In the genomic region with DNA sequence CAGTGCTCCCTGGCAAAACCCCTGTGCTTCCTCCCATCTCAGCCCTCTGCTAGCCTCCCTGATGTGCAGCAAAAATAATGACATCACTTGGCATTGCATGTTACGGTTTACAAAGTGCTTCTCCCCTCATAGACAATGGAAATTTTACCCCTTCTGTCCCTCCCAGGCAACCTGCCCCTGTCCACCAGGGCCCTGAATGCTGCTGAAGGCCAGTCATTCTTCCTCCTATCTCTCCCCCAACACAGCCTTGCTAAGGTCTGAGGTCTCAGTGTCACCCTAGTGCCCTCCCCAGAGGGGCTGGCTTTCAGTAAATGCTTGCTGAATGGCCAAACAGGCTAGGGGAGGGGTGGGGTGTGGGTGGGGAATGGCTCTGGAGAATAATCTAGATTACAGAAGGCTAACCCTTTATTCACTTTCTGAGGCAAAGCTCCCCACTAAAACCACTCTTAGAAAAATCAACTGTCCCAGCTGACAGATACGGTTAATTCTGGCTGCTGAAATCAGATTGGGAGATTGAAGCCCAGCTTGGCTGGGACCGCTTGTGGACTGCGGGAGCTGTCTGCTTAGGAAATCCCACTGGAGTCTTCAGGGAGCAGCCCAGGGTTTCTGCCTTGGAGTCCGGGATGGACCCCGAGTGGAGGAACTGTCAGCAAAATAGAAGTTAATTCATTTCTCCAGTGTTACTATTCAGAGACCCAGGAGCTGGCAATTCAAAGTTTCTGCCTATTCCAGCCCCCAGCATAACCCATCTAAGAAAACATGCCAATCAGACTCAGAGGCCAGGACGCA, we compare ENCODE assay signal across 10 cellular contexts. TPM values are rescaled to one million over a fixed set of nuclear protein-coding genes. Genes with fewer than 3 reads are reported as not detected.
A peak's percentile ranks its signal among the peaks of the same experiment; 100 is the strongest.
DNase-seq lines count a peak whose midpoint lies in the region; ATAC-seq and TF ChIP-seq lines count a peak whose summit lies in the region.
"Had no signal": no experiment of that assay in that cellular context is flagged by ENCODE, and none has a peak within 500 bp of the region (broad histone marks: within the 10 kb centered on the region; RNA-seq: fewer than 3 reads in every experiment).

No MANE protein-coding gene starts in this region.

- no peak overlapping the region for H3K4me3 ChIP-seq in HEK293 (ENCODE audit: low read depth, low read length)
- H3K4me3 ChIP-seq in heart left ventricle: peak overlapping the region in 1 of 12 donors; percentile 20
- no peak overlapping the region for H3K4me3 ChIP-seq in sigmoid colon

- TF ChIP-seq CTCF in HEK293 (tag by site-specific recombination; IDR thresholded peaks at IDR 0.05) (no peak), WTC11 (IDR thresholded peaks at IDR 0.05) (no peak), heart left ventricle (IDR thresholded peaks at IDR 0.05) (no peak), sigmoid colon (IDR thresholded peaks at IDR 0.05) (no peak)

- no peak overlapping the region for H3K4me3 Mint-ChIP-seq in WTC11

- CTCF ChIA-PET in HEK293 (lab: Yijun Ruan, JAX): interaction anchor here (1.7 kb wide), 1 partner anchor 78 kb away, joined by 8 read pairs; no protein-coding TSS in a partner anchor
- CTCF ChIA-PET in WTC11 (lab: Charles Lee): interaction anchor here (0.7 to 0.9 kb wide), 2 partner anchors 234 to 261 kb away, joined by 3 read pairs; no protein-coding TSS in a partner anchor

- in situ Hi-C loops in KBM-7 (cut with MboI; ENCODE audit: low pct_unique_long_range_greater_than_20kb, low sequenced_read_pairs): no loop called here

- no peak overlapping the region for H3K27ac ChIP-seq in HEK293 (ENCODE audit: extremely low read depth, low read depth, low read length)
- peak overlapping the region in 9 of 12 donors; percentile 1 to 85 (median 49) for H3K27ac ChIP-seq in heart left ventricle
- H3K27ac ChIP-seq in sigmoid colon: no peak overlapping the region
- H3K27ac ChIP-seq: brain microvascular endothelial cell, parathyroid adenoma had no signal

- peaks cover 4% of the 10 kb centered on the region; the same call in 1 of the 2 replicates for H3K36me3 Mint-ChIP-seq in WTC11

- no peak for DNase-seq in WTC11 (ENCODE audit: low spot score)
- DNase-seq in heart left ventricle: peak in 2 of 5 donors; percentile 50 to 57
- peak; percentile 50 for DNase-seq in sigmoid colon
- no peak for DNase-seq in iPS-NIHi7 (ENCODE audit: extremely low spot score)
- no peak for DNase-seq in KBM-7
- DNase-seq in NCI-H510A (lab: John Stamatoyannopoulos, UW): no peak
- no peak for DNase-seq in COLO829 (ENCODE audit: low spot score)
- DNase-seq: brain microvascular endothelial cell had no signal

- POLR2A ChIA-PET in HEK293 (lab: Yijun Ruan, JAX): interaction anchor here (1.9 kb wide), 1 partner anchor 18 kb away, joined by 4 read pairs; no protein-coding TSS in a partner anchor
- POLR2A ChIA-PET in WTC11 (lab: Charles Lee): interaction anchor here (0.6 to 1.0 kb wide), 2 partner anchors 10 to 11 kb away, joined by 3 to 4 read pairs; no protein-coding TSS in a partner anchor

- no peaks in the 10 kb centered on the region for H3K9me3 Mint-ChIP-seq in WTC11

- no peak for ATAC-seq in WTC11
- peak; percentile 10 to 49 (median 24) for ATAC-seq in heart left ventricle

- no peaks in the 10 kb centered on the region for H3K9me3 ChIP-seq in HEK293 (ENCODE audit: control insufficient read depth, insufficient read depth, low read depth, low read length)
- H3K9me3 ChIP-seq in heart left ventricle: no peaks in the 10 kb centered on the region
- H3K9me3 ChIP-seq in sigmoid colon: no peaks in the 10 kb centered on the region

- intact Hi-C loops in heart left ventricle (cut with DNase I): loop anchor here in 1 of 10 donors (10.0 kb wide), 1 partner anchor 93 kb away; no protein-coding TSS in a partner anchor
- intact Hi-C loops in sigmoid colon (cut with DNase I): no loop called here

- no peak for TF ChIP-seq EP300 in sigmoid colon (IDR thresholded peaks at IDR 0.05)

- peaks cover 8% of the 10 kb centered on the region; the same call in 1 of the 2 replicates for H3K4me1 ChIP-seq in HEK293 (ENCODE audit: control insufficient read depth, insufficient read depth, low read length)
- peaks cover 29 to 96% (median 82%) of the 10 kb centered on the region in 12 donors for H3K4me1 ChIP-seq in heart left ventricle
- H3K4me1 ChIP-seq in sigmoid colon: peaks cover 0 to 58% (median 44%) of the 10 kb centered on the region in 4 donors

- H3K27me3 Mint-ChIP-seq in WTC11 (ENCODE audit: low read depth): no peaks in the 10 kb centered on the region

- TF ChIP-seq POLR2A in heart left ventricle (IDR thresholded peaks at IDR 0.05) (no peak), sigmoid colon (IDR thresholded peaks at IDR 0.05) (no peak)

- H3K4me1 Mint-ChIP-seq in WTC11: peaks cover 79% of the 10 kb centered on the region

- peak overlapping the region; percentile 56; the same call in 1 of the 2 replicates for H3K27ac Mint-ChIP-seq in WTC11

- WGBS in heart left ventricle, 4 donors: 13 to 25% (median 19%) methylated on average over 7 of the region's 7 CpGs
- 83 to 90% methylated on average over 7 of the region's 7 CpGs for WGBS in sigmoid colon, 2 donors

- H3K36me3 ChIP-seq in HEK293 (ENCODE audit: control insufficient read depth in 2 of 2, insufficient read depth in 1 of 2, low read length in 2 of 2) (no peaks in the 10 kb centered on the region; a peak in 1 of 3 replicates), heart left ventricle (peaks cover 0 to 8% (median 0%) of the 10 kb centered on the region in 9 donors), sigmoid colon (no peaks in the 10 kb centered on the region)
- H3K36me3 ChIP-seq: brain microvascular endothelial cell had no signal

- H3K27me3 ChIP-seq in heart left ventricle (no peaks in the 10 kb centered on the region), sigmoid colon (no peaks in the 10 kb centered on the region)
- H3K27me3 ChIP-seq: brain microvascular endothelial cell had no signal

TF ChIP-seq in HEK293, 187 proteins besides CTCF, POLR2A, EP300 and RAD21 (continues in another document):
- TF ChIP-seq IKZF3 (tag by site-specific recombination; IDR thresholded peaks at IDR 0.05): no peak
- TF ChIP-seq ZNF394 (tag by site-specific recombination; IDR thresholded peaks at IDR 0.05; ENCODE audit: borderline replicate concordance): no peak
- TF ChIP-seq, protein P1, sequence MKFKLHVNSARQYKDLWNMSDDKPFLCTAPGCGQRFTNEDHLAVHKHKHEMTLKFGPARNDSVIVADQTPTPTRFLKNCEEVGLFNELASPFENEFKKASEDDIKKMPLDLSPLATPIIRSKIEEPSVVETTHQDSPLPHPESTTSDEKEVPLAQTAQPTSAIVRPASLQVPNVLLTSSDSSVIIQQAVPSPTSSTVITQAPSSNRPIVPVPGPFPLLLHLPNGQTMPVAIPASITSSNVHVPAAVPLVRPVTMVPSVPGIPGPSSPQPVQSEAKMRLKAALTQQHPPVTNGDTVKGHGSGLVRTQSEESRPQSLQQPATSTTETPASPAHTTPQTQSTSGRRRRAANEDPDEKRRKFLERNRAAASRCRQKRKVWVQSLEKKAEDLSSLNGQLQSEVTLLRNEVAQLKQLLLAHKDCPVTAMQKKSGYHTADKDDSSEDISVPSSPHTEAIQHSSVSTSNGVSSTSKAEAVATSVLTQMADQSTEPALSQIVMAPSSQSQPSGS (tag by site-specific recombination; IDR thresholded peaks at IDR 0.05; ENCODE audit: low read depth): peak; percentile 90
- TF ChIP-seq ZNF629 (tag by site-specific recombination; IDR thresholded peaks at IDR 0.05): peak; percentile 55
- TF ChIP-seq ZNF274 (IDR thresholded peaks at IDR 0.05; ENCODE audit: low read length): no peak
- no peak for TF ChIP-seq ZNF274 (tag by site-specific recombination; IDR thresholded peaks at IDR 0.05; ENCODE audit: borderline replicate concordance)
- no peak for TF ChIP-seq ZNF521 (tag by site-specific recombination; IDR thresholded peaks at IDR 0.05)
- 0 out of 2 replicates have a peak, but pooled peaks have one; percentile 32 for TF ChIP-seq ZIC2 (tag by site-specific recombination; IDR thresholded peaks at IDR 0.05)

TF ChIP-seq in WTC11, 78 proteins besides CTCF, POLR2A, EP300 and RAD21 (continues in another document):
- TF ChIP-seq, protein P2, sequence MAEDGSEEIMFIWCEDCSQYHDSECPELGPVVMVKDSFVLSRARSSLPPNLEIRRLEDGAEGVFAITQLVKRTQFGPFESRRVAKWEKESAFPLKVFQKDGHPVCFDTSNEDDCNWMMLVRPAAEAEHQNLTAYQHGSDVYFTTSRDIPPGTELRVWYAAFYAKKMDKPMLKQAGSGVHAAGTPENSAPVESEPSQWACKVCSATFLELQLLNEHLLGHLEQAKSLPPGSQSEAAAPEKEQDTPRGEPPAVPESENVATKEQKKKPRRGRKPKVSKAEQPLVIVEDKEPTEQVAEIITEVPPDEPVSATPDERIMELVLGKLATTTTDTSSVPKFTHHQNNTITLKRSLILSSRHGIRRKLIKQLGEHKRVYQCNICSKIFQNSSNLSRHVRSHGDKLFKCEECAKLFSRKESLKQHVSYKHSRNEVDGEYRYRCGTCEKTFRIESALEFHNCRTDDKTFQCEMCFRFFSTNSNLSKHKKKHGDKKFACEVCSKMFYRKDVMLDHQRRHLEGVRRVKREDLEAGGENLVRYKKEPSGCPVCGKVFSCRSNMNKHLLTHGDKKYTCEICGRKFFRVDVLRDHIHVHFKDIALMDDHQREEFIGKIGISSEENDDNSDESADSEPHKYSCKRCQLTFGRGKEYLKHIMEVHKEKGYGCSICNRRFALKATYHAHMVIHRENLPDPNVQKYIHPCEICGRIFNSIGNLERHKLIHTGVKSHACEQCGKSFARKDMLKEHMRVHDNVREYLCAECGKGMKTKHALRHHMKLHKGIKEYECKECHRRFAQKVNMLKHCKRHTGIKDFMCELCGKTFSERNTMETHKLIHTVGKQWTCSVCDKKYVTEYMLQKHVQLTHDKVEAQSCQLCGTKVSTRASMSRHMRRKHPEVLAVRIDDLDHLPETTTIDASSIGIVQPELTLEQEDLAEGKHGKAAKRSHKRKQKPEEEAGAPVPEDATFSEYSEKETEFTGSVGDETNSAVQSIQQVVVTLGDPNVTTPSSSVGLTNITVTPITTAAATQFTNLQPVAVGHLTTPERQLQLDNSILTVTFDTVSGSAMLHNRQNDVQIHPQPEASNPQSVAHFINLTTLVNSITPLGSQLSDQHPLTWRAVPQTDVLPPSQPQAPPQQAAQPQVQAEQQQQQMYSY (CRISPR knock-in tag; IDR thresholded peaks at IDR 0.05): no peak
- no peak for TF ChIP-seq GRHL2 (CRISPR knock-in tag; IDR thresholded peaks at IDR 0.05; ENCODE audit: insufficient replicate concordance, severe bottlenecking)

RNA-seq across cellular contexts. Expression of gene ANP32A, which starts 22.9 kb away (rescaled TPM):
- total RNA-seq in WTC11 (2021) (232 to 253 TPM (median 242 TPM) in 3 replicates), heart left ventricle (100 to 1,000 TPM in 8 of 9 donors, 10 to 100 TPM in 1; 55.7 to 202 (median 142) TPM), sigmoid colon (10 to 100 TPM; 37.6 to 71.2 (median 58.9) TPM)
- polyA plus RNA-seq in heart left ventricle (100 to 1,000 TPM; 134 to 195 TPM), sigmoid colon (100 to 1,000 TPM in 1 of 3 donors, 10 to 100 TPM in 2; 67.3 to 152 (median 82.1) TPM)

Comparison
In these comparisons a context has a peak if more than half of its experiments do, and no peak if none do; other contexts are left out.
1. H3K27ac ChIP-seq: peak in heart left ventricle (9 of 12); none in HEK293 (single experiment) and sigmoid colon (0 of 4).